3 cellular contexts compared by ENCODE assay signal in the genomic region with DNA sequence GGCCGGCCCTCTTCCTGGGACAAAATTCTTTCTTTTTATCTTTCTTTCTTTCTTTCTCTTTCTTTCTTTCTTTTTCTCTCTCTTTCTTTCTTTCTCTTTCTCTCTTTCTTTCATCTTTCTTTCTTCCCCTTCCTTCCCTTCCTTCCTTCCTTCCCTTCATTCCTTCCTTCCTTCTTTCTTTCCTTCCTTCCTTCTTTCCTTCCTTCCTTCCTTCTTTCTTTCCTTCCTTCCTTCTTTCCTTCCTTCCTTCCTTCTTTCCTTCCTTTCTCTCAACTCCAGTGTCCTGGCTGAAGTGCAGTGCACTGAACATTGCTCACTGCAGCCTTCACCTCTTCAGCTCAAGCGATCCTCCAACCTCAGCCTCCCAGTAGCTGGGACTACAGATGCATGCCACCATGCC.
TF ChIP-seq lines count a peak whose summit lies in the region.
"Not testable (repeated sequence)": the region's sequence is repeated elsewhere in the genome, so short reads cannot be mapped to it uniquely, and the experiment has no call there.

No MANE protein-coding gene starts in this region.

TF ChIP-seq in HEK293, 187 proteins besides CTCF, POLR2A, EP300 and RAD21:
- TF ChIP-seq ZNF366 (tag by site-specific recombination; conservative IDR thresholded peaks at IDR 0.05), result peak; percentile 91
TF ChIP-seq in HEK293: peak in this region for 1; not testable (repeated sequence) for 186.

TF ChIP-seq in K562, 482 proteins besides CTCF, POLR2A, EP300 and RAD21:
- TF ChIP-seq, protein P1, sequence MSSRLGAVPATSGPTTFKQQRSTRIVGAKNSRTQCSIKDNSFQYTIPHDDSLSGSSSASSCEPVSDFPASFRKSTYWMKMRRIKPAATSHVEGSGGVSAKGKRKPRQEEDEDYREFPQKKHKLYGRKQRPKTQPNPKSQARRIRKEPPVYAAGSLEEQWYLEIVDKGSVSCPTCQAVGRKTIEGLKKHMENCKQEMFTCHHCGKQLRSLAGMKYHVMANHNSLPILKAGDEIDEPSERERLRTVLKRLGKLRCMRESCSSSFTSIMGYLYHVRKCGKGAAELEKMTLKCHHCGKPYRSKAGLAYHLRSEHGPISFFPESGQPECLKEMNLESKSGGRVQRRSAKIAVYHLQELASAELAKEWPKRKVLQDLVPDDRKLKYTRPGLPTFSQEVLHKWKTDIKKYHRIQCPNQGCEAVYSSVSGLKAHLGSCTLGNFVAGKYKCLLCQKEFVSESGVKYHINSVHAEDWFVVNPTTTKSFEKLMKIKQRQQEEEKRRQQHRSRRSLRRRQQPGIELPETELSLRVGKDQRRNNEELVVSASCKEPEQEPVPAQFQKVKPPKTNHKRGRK (tag; IDR thresholded peaks at IDR 0.05), result 0 out of 2 replicates have a peak, but pooled peaks have one; percentile 15

TF ChIP-seq in HepG2, 621 proteins besides CTCF, POLR2A, EP300 and RAD21:
- 0 out of 2 replicates have a peak, but pooled peaks have one; percentile 61 for TF ChIP-seq NONO (IDR thresholded peaks at IDR 0.05)
- not testable (repeated sequence) for TF ChIP-seq NONO (CRISPR knock-in tag; conservative IDR thresholded peaks at IDR 0.05)
- TF ChIP-seq, protein P1 (CRISPR knock-in tag; IDR thresholded peaks at IDR 0.05), result 0 out of 2 replicates have a peak, but pooled peaks have one; percentile 29
TF ChIP-seq in HepG2: peak in this region for 2; not testable (repeated sequence) for 619.
